In the genomic region with DNA sequence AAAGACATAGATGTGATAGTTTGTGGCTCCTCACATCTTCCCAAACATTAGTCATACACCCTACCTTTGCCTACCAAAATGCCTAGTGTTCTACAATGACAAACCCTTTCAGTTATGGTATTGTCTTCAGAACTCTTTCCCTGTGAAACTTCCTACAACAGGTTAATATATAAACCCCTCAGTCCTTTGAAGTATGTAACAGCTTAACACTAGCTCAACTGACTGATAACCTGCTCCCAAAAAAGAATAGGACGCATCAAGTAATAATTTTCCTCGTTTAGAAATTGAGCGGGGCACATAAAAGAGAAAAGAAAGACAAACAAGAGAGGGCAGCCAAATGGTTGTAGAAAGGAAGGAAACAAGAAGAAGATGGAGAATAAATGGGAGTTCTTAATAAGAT, we compare ENCODE assay signal across 34 cellular contexts. TPM values are rescaled to one million over a fixed set of nuclear protein-coding genes. Genes with fewer than 3 reads are reported as not detected.
"Had no signal": no experiment of that assay in that cellular context is flagged by ENCODE, and none has a peak within 500 bp of the region (broad histone marks: within the 10 kb centered on the region; RNA-seq: fewer than 3 reads in every experiment).

No MANE protein-coding gene starts in this region.

- H3K9me3 Mint-ChIP-seq: activated T-cell treated with anti-CD3 and anti-CD28 coated beads, Interleukin-2, amount 50 U/mL, for 4 hours; activated T-helper 17 cell treated with anti-CD3 and anti-CD28 coated beads, Interleukin-2, amount 50 U/mL, for 72 hours; dendritic cell treated with granulocyte-macrophage colony-stimulating factor and Interleukin-4, amounts not matched to agents 40 ng/mL and 50 ng/mL, for 4 days; endodermal cell; T-helper 2 cell treated with Interferon-gamma antibody and Interleukin-4, amounts not matched to agents 5 μg/mL and 100 μg/mL, for 36 hours had no signal

- ATAC-seq: activated CD4-positive, CD25-positive, alpha-beta regulatory T cell treated with anti-CD3 and anti-CD28 coated beads, Interleukin-2, amount 50 U/mL, for 24 hours; activated CD8-positive, alpha-beta T cell treated with anti-CD3 and anti-CD28 coated beads for 36 hours; activated T-cell treated with anti-CD3 and anti-CD28 coated beads, Interleukin-2, amount 50 U/mL, for 4 hours; activated T-helper 17 cell treated with anti-CD3 and anti-CD28 coated beads, Interleukin-2, amount 50 U/mL, for 72 hours; esophagus mucosa; gastroesophageal sphincter; T-helper 17 cell had no signal

- H3K27ac ChIP-seq: brain microvascular endothelial cell, coronary artery, gastroesophageal sphincter, WERI-Rb-1 had no signal

- H3K27ac Mint-ChIP-seq: activated B cell treated with CpG ODN at 0.5 μM for 24 hours; activated CD8-positive, alpha-beta T cell treated with anti-CD3 and anti-CD28 coated beads for 36 hours; activated naive CD8-positive, alpha-beta T cell; activated T-helper 17 cell treated with anti-CD3 and anti-CD28 coated beads, Interleukin-2, amount 50 U/mL, for 72 hours; dendritic cell treated with granulocyte-macrophage colony-stimulating factor and Interleukin-4, amounts not matched to agents 40 ng/mL and 50 ng/mL, for 4 days; endodermal cell; T-helper 17 cell; T-helper 2 cell treated with Interferon-gamma antibody and Interleukin-4, amounts not matched to agents 5 μg/mL and 100 μg/mL, for 36 hours had no signal

- H3K4me3 ChIP-seq: coronary artery, dorsolateral prefrontal cortex, gastroesophageal sphincter had no signal

- H3K4me3 Mint-ChIP-seq: activated B cell treated with CpG ODN at 0.5 μM for 24 hours; activated CD8-positive, alpha-beta T cell treated with anti-CD3 and anti-CD28 coated beads for 36 hours; activated naive CD8-positive, alpha-beta T cell; activated T-cell treated with anti-CD3 and anti-CD28 coated beads, Interleukin-2, amount 50 U/mL, for 4 hours; activated T-helper 17 cell treated with anti-CD3 and anti-CD28 coated beads, Interleukin-2, amount 50 U/mL, for 72 hours; central memory CD8-positive, alpha-beta T cell; dendritic cell treated with granulocyte-macrophage colony-stimulating factor and Interleukin-4, amounts not matched to agents 40 ng/mL and 50 ng/mL, for 4 days; endodermal cell; T-helper 17 cell; T-helper 2 cell treated with Interferon-gamma antibody and Interleukin-4, amounts not matched to agents 5 μg/mL and 100 μg/mL, for 36 hours had no signal

- H3K27me3 ChIP-seq: brain microvascular endothelial cell, dorsolateral prefrontal cortex, gastroesophageal sphincter had no signal

- H3K4me1 Mint-ChIP-seq: activated B cell treated with CpG ODN at 0.5 μM for 24 hours; activated T-helper 17 cell treated with anti-CD3 and anti-CD28 coated beads, Interleukin-2, amount 50 U/mL, for 72 hours; central memory CD8-positive, alpha-beta T cell; T-helper 17 cell had no signal

- H3K36me3 Mint-ChIP-seq: activated naive CD8-positive, alpha-beta T cell had no signal

- H3K9me3 ChIP-seq: gastroesophageal sphincter had no signal

- H3K27me3 Mint-ChIP-seq: activated B cell treated with CpG ODN at 0.5 μM for 24 hours; activated CD8-positive, alpha-beta T cell treated with anti-CD3 and anti-CD28 coated beads for 36 hours; activated naive CD8-positive, alpha-beta T cell; activated T-helper 17 cell treated with anti-CD3 and anti-CD28 coated beads, Interleukin-2, amount 50 U/mL, for 72 hours; central memory CD8-positive, alpha-beta T cell; dendritic cell treated with granulocyte-macrophage colony-stimulating factor and Interleukin-4, amounts not matched to agents 40 ng/mL and 50 ng/mL, for 4 days; T-helper 17 cell had no signal

- H3K36me3 ChIP-seq: brain microvascular endothelial cell, WERI-Rb-1 had no signal

- DNase-seq: activated B cell treated with CpG ODN at 0.5 μM for 24 hours; activated CD4-positive, alpha-beta T cell treated with anti-CD3 and anti-CD28 coated beads for 48 hours; activated CD4-positive, alpha-beta T cell treated with anti-CD3 and anti-CD28 coated beads, Interleukin-2, amount 50 U/mL, for 1 hour; activated CD4-positive, alpha-beta T cell treated with anti-CD3 and anti-CD28 coated beads, Interleukin-2, amount 50 U/mL, for 48 hours; activated CD8-positive, alpha-beta memory T cell treated with anti-CD3 and anti-CD28 coated beads for 24 hours; activated CD8-positive, alpha-beta T cell treated with anti-CD3 and anti-CD28 coated beads for 36 hours; activated effector memory CD4-positive, alpha-beta T cell treated with Interleukin-2 at 50 U/mL for 16 hours; activated gamma-delta T cell treated with Interleukin-2 at 50 U/mL for 16 hours; activated naive CD4-positive, alpha-beta T cell treated with anti-CD3 and anti-CD28 coated beads, Interleukin-2, amount 50 U/mL, for 16 hours; activated naive CD4-positive, alpha-beta T cell treated with Interleukin-2 at 50 U/mL for 16 hours; activated T-cell treated with anti-CD3 and anti-CD28 coated beads, Interleukin-2, amount 50 U/mL, for 4 hours; amniotic stem cell; anterior cingulate cortex; brain microvascular endothelial cell; dorsolateral prefrontal cortex; effector memory CD4-positive, alpha-beta T cell; endodermal cell; foreskin melanocyte; T-helper 1 cell; T-helper 17 cell; T1000; WERI-Rb-1 had no signal

- FAIRE-seq: astrocyte, bronchial epithelial cell had no signal

RNA-seq across cellular contexts. Expression of a gene that starts 49.9 kb away (rescaled TPM):
- total RNA-seq: activated B cell treated with CpG ODN at 0.5 μM for 24 hours; activated CD8-positive, alpha-beta T cell treated with anti-CD3 and anti-CD28 coated beads for 36 hours; activated T-cell treated with anti-CD3 and anti-CD28 coated beads, Interleukin-2, amount 50 U/mL, for 4 hours; activated T-helper 17 cell treated with anti-CD3 and anti-CD28 coated beads, Interleukin-2, amount 50 U/mL, for 72 hours; esophagus mucosa; T-helper 17 cell had no signal

RNA-seq across cellular contexts. Expression of a gene that starts 53.7 kb away (rescaled TPM):
- total RNA-seq: activated B cell treated with CpG ODN at 0.5 μM for 24 hours; activated CD8-positive, alpha-beta T cell treated with anti-CD3 and anti-CD28 coated beads for 36 hours; activated T-cell treated with anti-CD3 and anti-CD28 coated beads, Interleukin-2, amount 50 U/mL, for 4 hours; activated T-helper 17 cell treated with anti-CD3 and anti-CD28 coated beads, Interleukin-2, amount 50 U/mL, for 72 hours; epithelial cell of proximal tubule; T-helper 17 cell had no signal
